In the genomic region with DNA sequence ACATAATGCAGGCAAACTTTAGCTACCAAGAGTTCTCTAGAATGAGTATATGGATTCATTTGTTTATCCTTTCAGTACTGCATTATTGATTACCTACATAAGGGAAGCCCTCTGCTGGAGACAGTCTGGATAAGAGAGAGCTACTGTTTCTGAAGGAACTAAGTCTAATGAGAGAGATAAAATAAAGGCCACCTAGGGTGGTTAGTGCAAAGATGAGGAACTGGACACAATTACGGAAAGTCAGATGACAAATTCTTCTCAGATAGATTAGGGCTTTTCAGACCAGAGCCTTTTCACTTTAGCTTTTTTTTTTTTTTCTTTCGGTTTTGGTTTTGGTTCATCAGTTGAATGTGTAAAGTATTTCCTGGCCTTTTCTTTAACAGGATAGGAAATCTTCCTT, we compare ENCODE assay signal across 8 cellular contexts. TPM values are rescaled to one million over a fixed set of nuclear protein-coding genes. Genes with fewer than 3 reads are reported as not detected.
DNase-seq lines count a peak whose midpoint lies in the region; ATAC-seq and TF ChIP-seq lines count a peak whose summit lies in the region.

No MANE protein-coding gene starts in this region.

- ATAC-seq in GM21390 (IDR thresholded peaks at IDR 0.05; ENCODE audit: unreplicated experiment) = peak; percentile 80
- peak; percentile 63 for ATAC-seq in HG03442 (IDR thresholded peaks at IDR 0.05; ENCODE audit: unreplicated experiment)
- ATAC-seq in Right ventricle myocardium superior (ENCODE audit: poor library complexity) = no peak

- DNase-seq in GM13977 (ENCODE audit: low spot score) (peak; percentile 21), fibroblast of mammary gland (ENCODE audit: low read depth) (no peak), Right ventricle myocardium superior (no peak), HCEC 1CT (no peak), activated gamma-delta T cell treated with Interleukin-2 at 50 U/mL for 16 hours (no peak), mesenteric fat pad (ENCODE audit: low spot score) (no peak)

- H3K4me3 ChIP-seq in fibroblast of mammary gland (ENCODE audit: control insufficient read depth, low read depth, low read length) = no peak overlapping the region

- in situ Hi-C loops in GM13977 (cut with MboI; ENCODE audit: low pct_unique_long_range_greater_than_20kb, low sequenced_read_pairs, unreplicated experiment) = loop anchor here (25.0 kb wide), 1 partner anchor 214 kb away; no protein-coding TSS in a partner anchor

- intact Hi-C loops in Right ventricle myocardium superior (cut with DNase I) = loop anchor here (2.0 kb wide), 1 partner anchor 37 kb away; no protein-coding TSS in a partner anchor

- TF ChIP-seq CTCF in GM13977 (IDR thresholded peaks at IDR 0.05; ENCODE audit: extremely low read depth, insufficient read depth, missing control alignments) = no peak
- peak; percentile 2 for TF ChIP-seq CTCF in fibroblast of mammary gland (conservative IDR thresholded peaks at IDR 0.05; ENCODE audit: control insufficient read depth, insufficient read depth, low read depth, low read length)

RNA-seq across cellular contexts. Expression of a gene that starts 31.3 kb away (rescaled TPM):
- 113 TPM for total RNA-seq in Right ventricle myocardium superior
- 22.6 TPM for total RNA-seq in mesenteric fat pad
